ENCODE assay signal across 1 cellular context in the genomic region with DNA sequence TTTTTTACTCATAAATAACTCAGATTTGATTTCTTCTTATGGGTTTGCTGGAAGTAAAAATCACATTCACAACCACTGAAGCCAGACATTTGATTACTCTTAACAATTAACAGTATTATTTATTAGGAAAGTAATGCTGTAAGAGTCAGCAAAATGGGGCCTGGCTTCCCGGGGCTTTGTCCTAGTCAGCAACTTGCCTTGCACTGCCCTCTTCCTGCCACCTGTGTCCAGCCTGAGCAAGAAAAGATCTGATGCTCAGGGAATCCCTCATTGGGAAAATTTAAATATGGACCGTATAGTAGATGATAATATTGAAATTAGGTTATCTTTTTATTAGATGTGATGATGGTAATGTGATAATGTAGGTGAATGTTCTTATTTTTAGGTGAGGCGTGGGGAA.
TF ChIP-seq lines count a peak whose summit lies in the region.

No MANE protein-coding gene starts in this region.

TF ChIP-seq in H1, 55 proteins besides CTCF, POLR2A, EP300 and RAD21:
- no peak for TF ChIP-seq TCF12 (IDR thresholded peaks at IDR 0.05; ENCODE audit: low read depth, low read length)
- peak; percentile 49; the same call in 1 of the 2 replicates for TF ChIP-seq MAFK (IDR thresholded peaks at IDR 0.05; ENCODE audit: low read depth, low read length)
- TF ChIP-seq TBP (IDR thresholded peaks at IDR 0.05; ENCODE audit: low read depth, low read length), result no peak
- no peak for TF ChIP-seq SP4 (IDR thresholded peaks at IDR 0.05; ENCODE audit: low read length)
- TF ChIP-seq TAF7 (optimal IDR thresholded peaks at IDR 0.05; ENCODE audit: borderline replicate concordance, low read depth, low read length), result no peak
- TF ChIP-seq RXRA (IDR thresholded peaks at IDR 0.05; ENCODE audit: insufficient read depth, low read depth, low read length), result no peak
- TF ChIP-seq ASH2L (IDR thresholded peaks at IDR 0.05; ENCODE audit: low read length), result no peak
